8 cellular contexts compared by ENCODE assay signal in genomic region chr4:185258741-185259140, GRCh38. TPM values are rescaled to one million over a fixed set of nuclear protein-coding genes. Genes with fewer than 3 reads are reported as not detected.
DNase-seq lines count a peak whose midpoint lies in the region; ATAC-seq, FAIRE-seq and TF ChIP-seq lines count a peak whose summit lies in the region.
"Not testable (repeated sequence)": the region's sequence is repeated elsewhere in the genome, so short reads cannot be mapped to it uniquely, and the experiment has no call there.

No MANE protein-coding gene starts in this region.

- intact Hi-C loops in transverse colon (cut with DNase I; ENCODE audit: low total_unique reads) = not testable (repeated sequence)

- H4K91ac ChIP-seq in mesenchymal stem cell (ENCODE audit: low read length) = not testable (repeated sequence)

- H2AK5ac ChIP-seq in mesenchymal stem cell (ENCODE audit: low read length, severe bottlenecking) = not testable (repeated sequence)

- not testable (repeated sequence) for H2BK5ac ChIP-seq in mesenchymal stem cell (ENCODE audit: low read depth, low read length, poor library complexity, severe bottlenecking)

- not testable (repeated sequence) for H2BK12ac ChIP-seq in mesenchymal stem cell (ENCODE audit: low read length in 2 of 2)

- H3K36me3 ChIP-seq in MG63; mesenchymal stem cell (ENCODE audit: control insufficient read depth in 1 of 2, insufficient read depth in 2 of 2, low read depth in 1 of 2, low read length in 2 of 2); transverse colon: not testable (repeated sequence)

- not testable (repeated sequence) for TF ChIP-seq POLR2A in H54 (IDR thresholded peaks at IDR 0.05; ENCODE audit: low read depth, low read length); transverse colon (IDR thresholded peaks at IDR 0.05)

- peak; percentile 44 for DNase-seq in DMS53 (lab: John Stamatoyannopoulos, UW)
- DNase-seq in H54 (ENCODE audit: insufficient read length, low spot score); activated naive CD8-positive, alpha-beta T cell treated with anti-CD3 and anti-CD28 coated beads, Interleukin-2, amount 50 U/mL, for 24 hours: not testable (repeated sequence)
- DNase-seq in MG63 = peak; percentile 36
- peak; percentile 30 for DNase-seq in RKO (ENCODE audit: low spot score)
- DNase-seq in fibroblast of peridontal ligament (ENCODE audit: extremely low read depth) = peak; percentile 87
- DNase-seq in mesenchymal stem cell = peak; percentile 90
- DNase-seq in transverse colon = peak; percentile 32

- not testable (repeated sequence) for H3K9me3 Mint-ChIP-seq in activated naive CD8-positive, alpha-beta T cell treated with anti-CD3 and anti-CD28 coated beads, Interleukin-2, amount 50 U/mL, for 24 hours

- not testable (repeated sequence) for H3K4me3 Mint-ChIP-seq in activated naive CD8-positive, alpha-beta T cell treated with anti-CD3 and anti-CD28 coated beads, Interleukin-2, amount 50 U/mL, for 24 hours

- not testable (repeated sequence) for H3K27me3 ChIP-seq in MG63; mesenchymal stem cell (ENCODE audit: control insufficient read depth in 1 of 2, insufficient read depth in 1 of 2, low read length in 2 of 2); transverse colon

- H3K14ac ChIP-seq in mesenchymal stem cell (ENCODE audit: low read length in 2 of 2) = not testable (repeated sequence)

- peak; percentile 33 for ATAC-seq in activated naive CD8-positive, alpha-beta T cell treated with anti-CD3 and anti-CD28 coated beads, Interleukin-2, amount 50 U/mL, for 24 hours

- H3K4me1 Mint-ChIP-seq in activated naive CD8-positive, alpha-beta T cell treated with anti-CD3 and anti-CD28 coated beads, Interleukin-2, amount 50 U/mL, for 24 hours = peaks cover 27% of the 10 kb centered on the region

- not testable (repeated sequence) for H3K9ac ChIP-seq in mesenchymal stem cell (ENCODE audit: low read length)

- not testable (repeated sequence) for H3K4ac ChIP-seq in mesenchymal stem cell (ENCODE audit: low read depth in 1 of 2, low read length in 2 of 2)

- not testable (repeated sequence) for TF ChIP-seq EP300 in transverse colon (IDR thresholded peaks at IDR 0.05; ENCODE audit: low read depth)

- not testable (repeated sequence) for H3K36me3 Mint-ChIP-seq in activated naive CD8-positive, alpha-beta T cell treated with anti-CD3 and anti-CD28 coated beads, Interleukin-2, amount 50 U/mL, for 24 hours (ENCODE audit: low read depth)

- H3K79me1 ChIP-seq in mesenchymal stem cell (replicated peaks; ENCODE audit: low read length, poor library complexity, severe bottlenecking) = peaks cover 28% of the 10 kb centered on the region

- not testable (repeated sequence) for TF ChIP-seq CTCF in transverse colon (IDR thresholded peaks at IDR 0.05)

- H3K27me3 Mint-ChIP-seq in activated naive CD8-positive, alpha-beta T cell treated with anti-CD3 and anti-CD28 coated beads, Interleukin-2, amount 50 U/mL, for 24 hours = not testable (repeated sequence)

- not testable (repeated sequence) for H4K8ac ChIP-seq in mesenchymal stem cell (ENCODE audit: low read length)

- not testable (repeated sequence) for H3K18ac ChIP-seq in mesenchymal stem cell (ENCODE audit: low read depth in 1 of 2, low read length in 2 of 2)

- 0% methylated on average over 1 of the region's 2 CpGs for WGBS in mesenchymal stem cell
- 0 to 6% methylated on average over 2 of the region's 2 CpGs for WGBS in transverse colon (ENCODE audit: low coverage in 1 of 2), 2 donors

- H3K9me3 ChIP-seq in MG63; mesenchymal stem cell (ENCODE audit: control insufficient read depth, low read length); transverse colon: not testable (repeated sequence)

- H2BK120ac ChIP-seq in mesenchymal stem cell (ENCODE audit: low read depth, low read length) = not testable (repeated sequence)

- H3K27ac ChIP-seq in mesenchymal stem cell (ENCODE audit: low read length, poor library complexity, severe bottlenecking) (peak overlapping the region; percentile 43), transverse colon (peak overlapping the region in 3 of 4 donors; percentile 7 to 51 (median 34))

- H3K27ac Mint-ChIP-seq in activated naive CD8-positive, alpha-beta T cell treated with anti-CD3 and anti-CD28 coated beads, Interleukin-2, amount 50 U/mL, for 24 hours = not testable (repeated sequence)

- FAIRE-seq in H54 (lab: Jason Lieb, UNC) = peak; percentile 98

- in situ Hi-C loops in transverse colon (cut with MboI; ENCODE audit: low pct_ligation_motif_present in 1 of 4, low pct_unique_long_range_greater_than_20kb in 1 of 4, low sequenced_read_pairs in 3 of 4) = not testable (repeated sequence)

- not testable (repeated sequence) for H3K4me1 ChIP-seq in mesenchymal stem cell (ENCODE audit: control insufficient read depth, insufficient read depth, low read depth, low read length)
- H3K4me1 ChIP-seq in transverse colon = peaks cover 0 to 19% (median 3%) of the 10 kb centered on the region in 4 donors

- H2BK15ac ChIP-seq in mesenchymal stem cell (ENCODE audit: low read depth, poor library complexity, severe bottlenecking) = not testable (repeated sequence)

- not testable (repeated sequence) for H3K23ac ChIP-seq in mesenchymal stem cell (ENCODE audit: low read length in 2 of 2)

- not testable (repeated sequence) for H2AFZ ChIP-seq in mesenchymal stem cell (ENCODE audit: low read depth, low read length)

- H3K4me2 ChIP-seq in mesenchymal stem cell (ENCODE audit: low read length, poor library complexity, severe bottlenecking) = not testable (repeated sequence)

- not testable (repeated sequence) for H3K4me3 ChIP-seq in MG63; mesenchymal stem cell (ENCODE audit: insufficient read depth in 1 of 2, low read depth in 1 of 2, low read length in 2 of 2); transverse colon

RNA-seq across cellular contexts. Expression of gene SNX25, which starts 49.3 kb away (rescaled TPM):
- 8.2 and 9.0 TPM in 2 replicates for total RNA-seq in MG63 (2014; rRNA removed; shearing (Covaris generic); ENCODE audit: low replicate concordance)
- polyA plus RNA-seq in mesenchymal stem cell (2013, experiment 1 of 2) = 12.1 TPM
- 13.1 TPM for polyA plus RNA-seq in mesenchymal stem cell (2013, experiment 2 of 2)
- total RNA-seq in transverse colon = 10 to 100 TPM; 17.1 to 68.5 (median 19.5) TPM

RNA-seq across cellular contexts. Expression of gene CFAP97, which starts 54.9 kb away (rescaled TPM):
- 15.0 and 24.3 TPM in 2 replicates for total RNA-seq in MG63 (2014; rRNA removed; shearing (Covaris generic); ENCODE audit: low replicate concordance)
- polyA plus RNA-seq in mesenchymal stem cell (2013, experiment 1 of 2) = 32.2 TPM
- 30.9 TPM for polyA plus RNA-seq in mesenchymal stem cell (2013, experiment 2 of 2)
- total RNA-seq in transverse colon = 10 to 100 TPM in 2 of 4 donors, 1 to 10 TPM in 2; 4.6 to 17.1 (median 9.3) TPM
